In genomic region chr16:5062790-5063765, GRCh38 we compare ENCODE assay signal across 1 cellular context.
TF ChIP-seq lines count a peak whose summit lies in the region.

No MANE protein-coding gene starts in this region.

TF ChIP-seq in K562, 482 proteins besides CTCF, POLR2A, EP300 and RAD21:
- TF ChIP-seq RBM25 (IDR thresholded peaks at IDR 0.05; ENCODE audit: low read depth, low read length, severe bottlenecking): peak; percentile 65
- no peak for TF ChIP-seq SNIP1 (IDR thresholded peaks at IDR 0.05; ENCODE audit: low read depth)
